Comparison of ENCODE assay signal across 1 cellular context in the genomic region with DNA sequence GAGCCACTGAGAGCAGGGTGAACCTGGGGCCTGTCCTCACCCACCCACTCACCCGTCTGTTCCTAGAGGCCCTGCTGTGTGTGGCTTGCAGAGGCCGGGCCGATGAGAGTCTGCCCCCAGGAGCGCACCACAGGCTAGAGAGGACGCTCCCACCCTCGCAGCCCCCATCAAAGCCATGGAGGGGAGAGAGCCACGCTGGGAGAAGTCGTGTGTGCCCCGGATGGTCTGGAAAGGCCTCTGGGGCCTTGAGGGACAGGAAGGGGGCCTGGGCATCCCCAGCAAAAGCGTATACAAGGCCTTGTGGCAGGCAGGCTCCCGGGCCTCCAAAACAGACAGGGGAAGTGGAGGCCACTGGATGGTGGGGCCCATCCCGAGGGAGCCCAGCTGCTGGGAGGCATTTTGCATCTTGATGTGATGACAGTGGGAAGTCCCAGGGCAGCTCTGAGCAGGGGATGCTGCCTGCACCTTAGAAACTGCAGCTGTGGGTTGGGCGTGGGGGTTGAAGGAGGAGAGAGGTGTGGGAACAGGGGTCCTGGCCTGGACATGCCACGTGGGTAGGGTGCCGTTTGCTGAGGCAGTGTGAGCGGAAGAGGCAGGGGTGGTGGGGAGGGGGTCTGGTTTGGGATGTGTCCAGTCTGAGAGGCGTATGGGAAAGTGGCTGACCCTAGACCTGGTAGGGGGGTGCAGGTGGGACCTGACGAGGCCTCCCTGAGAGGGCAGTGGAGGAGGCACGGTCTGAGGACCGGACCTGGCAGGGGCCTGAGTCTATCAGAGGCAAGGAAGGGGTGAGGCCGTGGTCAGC.
TF ChIP-seq lines count a peak whose summit lies in the region.

No MANE protein-coding gene starts in this region.

TF ChIP-seq in H1, 55 proteins besides CTCF, POLR2A, EP300 and RAD21:
- TF ChIP-seq, protein P1, sequence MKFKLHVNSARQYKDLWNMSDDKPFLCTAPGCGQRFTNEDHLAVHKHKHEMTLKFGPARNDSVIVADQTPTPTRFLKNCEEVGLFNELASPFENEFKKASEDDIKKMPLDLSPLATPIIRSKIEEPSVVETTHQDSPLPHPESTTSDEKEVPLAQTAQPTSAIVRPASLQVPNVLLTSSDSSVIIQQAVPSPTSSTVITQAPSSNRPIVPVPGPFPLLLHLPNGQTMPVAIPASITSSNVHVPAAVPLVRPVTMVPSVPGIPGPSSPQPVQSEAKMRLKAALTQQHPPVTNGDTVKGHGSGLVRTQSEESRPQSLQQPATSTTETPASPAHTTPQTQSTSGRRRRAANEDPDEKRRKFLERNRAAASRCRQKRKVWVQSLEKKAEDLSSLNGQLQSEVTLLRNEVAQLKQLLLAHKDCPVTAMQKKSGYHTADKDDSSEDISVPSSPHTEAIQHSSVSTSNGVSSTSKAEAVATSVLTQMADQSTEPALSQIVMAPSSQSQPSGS (IDR thresholded peaks at IDR 0.05; ENCODE audit: low read length) = no peak
- TF ChIP-seq EGR1 (IDR thresholded peaks at IDR 0.05; ENCODE audit: borderline replicate concordance, low read depth, low read length) (no peak), ZNF274 (IDR thresholded peaks at IDR 0.05; ENCODE audit: borderline replicate concordance, extremely low read depth, low read length) (no peak), SP1 (IDR thresholded peaks at IDR 0.05; ENCODE audit: low read depth, low read length) (no peak), NANOG (IDR thresholded peaks at IDR 0.05; ENCODE audit: insufficient read depth, low read depth, low read length, poor library complexity, severe bottlenecking) (no peak), CREB1 (IDR thresholded peaks at IDR 0.05) (no peak), POU5F1 (IDR thresholded peaks at IDR 0.05; ENCODE audit: low read depth, low read length) (no peak), YY1 (IDR thresholded peaks at IDR 0.05; ENCODE audit: low read depth, low read length) (no peak), FOSL1 (IDR thresholded peaks at IDR 0.05; ENCODE audit: insufficient read depth, low read depth, low read length) (no peak), CEBPB (IDR thresholded peaks at IDR 0.05; ENCODE audit: low read depth, low read length) (no peak), SRF (IDR thresholded peaks at IDR 0.05; ENCODE audit: low read depth, low read length) (no peak), CTBP2 (IDR thresholded peaks at IDR 0.05; ENCODE audit: borderline replicate concordance, insufficient read depth, insufficient read length, low read length) (no peak), TEAD4 (IDR thresholded peaks at IDR 0.05; ENCODE audit: low read depth, low read length) (no peak), RNF2 (IDR thresholded peaks at IDR 0.05; ENCODE audit: borderline replicate concordance, low read depth, low read length, missing control alignments, poor library complexity, severe bottlenecking) (no peak), HDAC6 (IDR thresholded peaks at IDR 0.05; ENCODE audit: low read depth, low read length) (no peak), BACH1 (IDR thresholded peaks at IDR 0.05; ENCODE audit: low read length) (no peak), MAFK (IDR thresholded peaks at IDR 0.05; ENCODE audit: low read depth, low read length) (no peak), RBBP5 (IDR thresholded peaks at IDR 0.05; ENCODE audit: borderline replicate concordance, low read depth, low read length) (no peak), NRF1 (IDR thresholded peaks at IDR 0.05; ENCODE audit: low read depth, low read length) (no peak)
- TF ChIP-seq, protein P2, sequence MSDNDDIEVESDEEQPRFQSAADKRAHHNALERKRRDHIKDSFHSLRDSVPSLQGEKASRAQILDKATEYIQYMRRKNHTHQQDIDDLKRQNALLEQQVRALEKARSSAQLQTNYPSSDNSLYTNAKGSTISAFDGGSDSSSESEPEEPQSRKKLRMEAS (IDR thresholded peaks at IDR 0.05) = no peak
TF ChIP-seq in H1: peak in this region for 0.
